In genomic region chr1:26122988-26123973, GRCh38 we compare ENCODE assay signal across 10 cellular contexts. TPM values are rescaled to one million over a fixed set of nuclear protein-coding genes. Genes with fewer than 3 reads are reported as not detected.
DNase-seq lines count a peak whose midpoint lies in the region; ATAC-seq, FAIRE-seq and TF ChIP-seq lines count a peak whose summit lies in the region.
"Had no signal": no experiment of that assay in that cellular context is flagged by ENCODE, and none has a peak within 500 bp of the region (broad histone marks: within the 10 kb centered on the region; RNA-seq: fewer than 3 reads in every experiment).

No MANE protein-coding gene starts in this region.

- 89 to 91% methylated on average over 7 of the region's 7 CpGs for WGBS in testis, 2 donors

- H3K9me3 ChIP-seq in PC-3 (ENCODE audit: low read length) (no peaks in the 10 kb centered on the region), skeletal muscle satellite cell (replicated peaks; ENCODE audit: low read length) (no peaks in the 10 kb centered on the region), testis (no peaks in the 10 kb centered on the region)

- H3K9ac ChIP-seq in PC-3 (ENCODE audit: low read length) (peak overlapping the region; percentile 59), skeletal muscle satellite cell (ENCODE audit: low read depth, low read length) (no peak overlapping the region)

- TF ChIP-seq POLR2A in testis (IDR thresholded peaks at IDR 0.05): no peak

- peak; percentile 32 for DNase-seq in NOMO-1 treated with DMSO at 0.1 percent for 48 hours (lab: John Stamatoyannopoulos, UW; ENCODE audit: unreplicated experiment)
- DNase-seq in NOMO-1 treated with dmso at 0.1 percent for 144 hours (lab: John Stamatoyannopoulos, UW; ENCODE audit: unreplicated experiment): no peak
- peak; percentile 78 for DNase-seq in PC-3
- DNase-seq in bronchial epithelial cell (ENCODE audit: low read depth): peak; percentile 90
- no peak for DNase-seq in testis
- DNase-seq in stimulated activated CD8-positive, alpha-beta memory T cell treated with anti-CD3 and anti-CD28 coated beads, Interleukin-4, amount 100 ng/mL, for 48 hours: no peak
- no peak for DNase-seq in posterior vena cava (ENCODE audit: low spot score)
- DNase-seq: NCI-H1417 treated with DMSO at 0.1 percent for 48 hours had no signal

- no peak for FAIRE-seq in bronchial epithelial cell (lab: Jason Lieb, UNC)

- intact Hi-C loops in PC-3 (cut with micrococcal nuclease) (loop anchor here (1.0 kb wide), 1 partner anchor 11 kb away; no protein-coding TSS in a partner anchor), testis (cut with DNase I; ENCODE audit: low total_unique reads) (no loop called here), posterior vena cava (cut with DNase I) (no loop called here)

- H3K36me3 ChIP-seq in PC-3 (ENCODE audit: low read depth, low read length): peaks cover 8% of the 10 kb centered on the region; the same call in 1 of the 2 replicates
- H3K36me3 ChIP-seq in bronchial epithelial cell (ENCODE audit: control insufficient read depth, insufficient read depth, low read length): no peaks in the 10 kb centered on the region
- peaks cover 4% of the 10 kb centered on the region for H3K36me3 ChIP-seq in skeletal muscle satellite cell (ENCODE audit: insufficient read depth, low read length)
- H3K36me3 ChIP-seq in testis (ENCODE audit: low read depth, missing control alignments): no peaks in the 10 kb centered on the region

- H3K4me2 ChIP-seq in PC-3 (ENCODE audit: low read length): peak overlapping the region; percentile 76
- H3K4me2 ChIP-seq in skeletal muscle satellite cell (ENCODE audit: low read length): peak overlapping the region; percentile 59

- H3F3A ChIP-seq in PC-3 (ENCODE audit: low read length, unreplicated experiment): peaks cover 17% of the 10 kb centered on the region

- POLR2A ChIA-PET in PC-3 (lab: Charles Lee; ENCODE audit: unreplicated experiment): interaction anchor here (0.6 kb wide), 1 partner anchor 362 kb away, joined by 3 read pairs; no protein-coding TSS in a partner anchor

- CTCF ChIA-PET in PC-3 (lab: Charles Lee): interaction anchor here (0.7 to 1.6 kb wide), 4 partner anchors 19 to 111 kb away, joined by 4 to 24 read pairs (median 6); partner anchors contain the start of gene CEP85

- no peaks in the 10 kb centered on the region for H4K20me1 ChIP-seq in PC-3 (ENCODE audit: low read length)

- no peaks in the 10 kb centered on the region for H3K27me3 ChIP-seq in PC-3 (ENCODE audit: low read length)
- no peaks in the 10 kb centered on the region for H3K27me3 ChIP-seq in bronchial epithelial cell (ENCODE audit: control insufficient read depth, insufficient read depth, low read length)
- H3K27me3 ChIP-seq in skeletal muscle satellite cell (ENCODE audit: control insufficient read depth, insufficient read depth, low read length): no peaks in the 10 kb centered on the region
- H3K27me3 ChIP-seq in testis: no peaks in the 10 kb centered on the region

- no peaks in the 10 kb centered on the region for H3K9me2 ChIP-seq in PC-3 (replicated peaks; ENCODE audit: low read length)

- peak overlapping the region; percentile 34 for H3K4me3 ChIP-seq in PC-3 (ENCODE audit: low read length)
- H3K4me3 ChIP-seq in bronchial epithelial cell (ENCODE audit: low read depth, low read length): no peak overlapping the region
- H3K4me3 ChIP-seq in skeletal muscle satellite cell (ENCODE audit: low read length): no peak overlapping the region
- no peak overlapping the region for H3K4me3 ChIP-seq in testis

- ATAC-seq in PC-3: peak; percentile 78

- BruUV-seq in PC-3 (replicated peaks; lab: Mats Ljungman, UMichigan): no TSS peak

- no peak overlapping the region for H2AFZ ChIP-seq in PC-3 (ENCODE audit: low read length)

- H3K27ac ChIP-seq in PC-3 (ENCODE audit: low read length): peak overlapping the region; percentile 94
- H3K27ac ChIP-seq in testis: no peak overlapping the region

- H3K79me2 ChIP-seq in PC-3 (ENCODE audit: low read length): peaks cover 35% of the 10 kb centered on the region

- no peak for TF ChIP-seq CTCF in PC-3 (conservative IDR thresholded peaks at IDR 0.05; ENCODE audit: low read depth, low read length)
- TF ChIP-seq CTCF in bronchial epithelial cell (IDR thresholded peaks at IDR 0.05; ENCODE audit: insufficient read depth, low read length, severe bottlenecking): no peak
- TF ChIP-seq CTCF in testis (IDR thresholded peaks at IDR 0.05): no peak

- peaks cover 69% of the 10 kb centered on the region for H3K4me1 ChIP-seq in PC-3 (ENCODE audit: insufficient read depth, low read length)
- H3K4me1 ChIP-seq in skeletal muscle satellite cell (ENCODE audit: control insufficient read depth, insufficient read depth, low read length): peaks cover 11% of the 10 kb centered on the region
- no peaks in the 10 kb centered on the region for H3K4me1 ChIP-seq in testis

RNA-seq across cellular contexts. Expression of gene PDIK1L, which starts 11.7 kb away (rescaled TPM):
- total RNA-seq in PC-3 (2014; rRNA removed) (4.1 and 5.2 TPM in 2 replicates), bronchial epithelial cell (8.4 and 8.7 TPM in 2 replicates), testis (10 to 100 TPM in 1 of 2 donors, 1 to 10 TPM in 1; 9.9 to 11.7 TPM), posterior vena cava (1 to 10 TPM; 8.1 to 8.4 TPM)
- total RNA-seq in skeletal muscle satellite cell (2012; rRNA removed): 3.1 and 3.5 TPM in 2 replicates
- polyA plus RNA-seq in testis (ENCODE audit: insufficient read depth, low read depth, low replicate concordance): 7.0 TPM

RNA-seq across cellular contexts. Expression of gene FAM110D, which starts 35.6 kb away (rescaled TPM):
- total RNA-seq in PC-3 (2014; rRNA removed): not detected in 2 replicates
- not detected in 2 replicates for total RNA-seq in bronchial epithelial cell
- not detected in 2 replicates for total RNA-seq in skeletal muscle satellite cell (2012; rRNA removed)
- 1 to 10 TPM; 1.8 to 3.2 TPM for total RNA-seq in testis
- 1.3 TPM for polyA plus RNA-seq in testis (ENCODE audit: insufficient read depth, low read depth, low replicate concordance)
- 1 to 10 TPM; 4.5 to 4.7 TPM for total RNA-seq in posterior vena cava

RNA-seq across cellular contexts. Expression of gene C1orf232, which starts 45.5 kb away (rescaled TPM):
- total RNA-seq in PC-3 (2014; rRNA removed): not detected in 2 replicates
- total RNA-seq in bronchial epithelial cell: not detected in 2 replicates
- total RNA-seq in skeletal muscle satellite cell (2012; rRNA removed): not detected in 2 replicates
- not detected for total RNA-seq in testis
- polyA plus RNA-seq in testis (ENCODE audit: insufficient read depth, low read depth, low replicate concordance): not detected
- not detected for total RNA-seq in posterior vena cava
- total RNA-seq: dermis microvascular lymphatic vessel endothelial cell had no signal

RNA-seq across cellular contexts. Expression of gene ZNF593, which starts 46.4 kb away (rescaled TPM):
- 155 and 165 TPM in 2 replicates for total RNA-seq in PC-3 (2014; rRNA removed)
- total RNA-seq in bronchial epithelial cell: 53.0 and 66.9 TPM in 2 replicates
- 37.3 and 58.3 TPM in 2 replicates for total RNA-seq in skeletal muscle satellite cell (2012; rRNA removed)
- total RNA-seq in testis: 10 to 100 TPM; 37.3 to 56.7 TPM
- 22.8 TPM for polyA plus RNA-seq in testis (ENCODE audit: insufficient read depth, low read depth, low replicate concordance)
- 10 to 100 TPM; 14.9 to 17.6 TPM for total RNA-seq in posterior vena cava

RNA-seq across cellular contexts. Expression of gene ZNF593OS, which starts 48.4 kb away (rescaled TPM):
- total RNA-seq in PC-3 (2014; rRNA removed): not detected in 2 replicates
- not detected in 2 replicates for total RNA-seq in bronchial epithelial cell
- total RNA-seq in skeletal muscle satellite cell (2012; rRNA removed): not detected in 2 replicates
- 1 to 10 TPM in 1 of 2 donors, not detected in 1; 1.7 TPM for total RNA-seq in testis
- polyA plus RNA-seq in testis (ENCODE audit: insufficient read depth, low read depth, low replicate concordance): 0.62 TPM
- total RNA-seq in posterior vena cava: not detected
- total RNA-seq: dermis microvascular lymphatic vessel endothelial cell had no signal

Comparison
In these comparisons a context has a peak if more than half of its experiments do, and no peak if none do; other contexts are left out.
1. DNase-seq: peak in NOMO-1 treated with DMSO at 0.1 percent for 48 hours (single experiment), PC-3 (single experiment) and bronchial epithelial cell (single experiment); none in NOMO-1 treated with dmso at 0.1 percent for 144 hours (single experiment), testis (single experiment), stimulated activated CD8-positive, alpha-beta memory T cell treated with anti-CD3 and anti-CD28 coated beads, Interleukin-4, amount 100 ng/mL, for 48 hours (single experiment) and posterior vena cava (single experiment).